In genomic region chr17:42699415-42699740, GRCh38 we compare ENCODE assay signal across 12 cellular contexts. TPM values are rescaled to one million over a fixed set of nuclear protein-coding genes. Genes with fewer than 3 reads are reported as not detected.
"Had no signal": no experiment of that assay in that cellular context is flagged by ENCODE, and none has a peak within 500 bp of the region (broad histone marks: within the 10 kb centered on the region; RNA-seq: fewer than 3 reads in every experiment).

No MANE protein-coding gene starts in this region.

- ATAC-seq: activated CD8-positive, alpha-beta memory T cell treated with anti-CD3 and anti-CD28 coated beads, Interleukin-2, amount 10 ng/mL, durations not matched to agents 7 days and 5 days; activated T-cell treated with anti-CD3 and anti-CD28 coated beads, Interleukin-2, amount 50 U/mL, for 4 hours; foreskin keratinocyte; natural killer cell had no signal

- H3K4me3 Mint-ChIP-seq: activated CD8-positive, alpha-beta memory T cell treated with anti-CD3 and anti-CD28 coated beads, Interleukin-2, amount 10 ng/mL, durations not matched to agents 7 days and 5 days; activated naive CD8-positive, alpha-beta T cell treated with anti-CD3 and anti-CD28 coated beads for 36 hours; activated T-cell treated with anti-CD3 and anti-CD28 coated beads, Interleukin-2, amount 50 U/mL, for 4 hours; natural killer cell had no signal

- H3K27ac Mint-ChIP-seq: activated CD8-positive, alpha-beta memory T cell treated with anti-CD3 and anti-CD28 coated beads, Interleukin-2, amount 10 ng/mL, durations not matched to agents 7 days and 5 days; activated naive CD8-positive, alpha-beta T cell treated with anti-CD3 and anti-CD28 coated beads for 36 hours; natural killer cell had no signal

- H3K27me3 ChIP-seq: foreskin keratinocyte, stomach had no signal

- H3K4me3 ChIP-seq: stomach had no signal

- H3K27me3 Mint-ChIP-seq: activated CD8-positive, alpha-beta memory T cell treated with anti-CD3 and anti-CD28 coated beads, Interleukin-2, amount 10 ng/mL, durations not matched to agents 7 days and 5 days; activated naive CD8-positive, alpha-beta T cell treated with anti-CD3 and anti-CD28 coated beads for 36 hours had no signal

- H3K9me3 ChIP-seq: stomach had no signal

- H3K9me3 Mint-ChIP-seq: activated naive CD8-positive, alpha-beta T cell treated with anti-CD3 and anti-CD28 coated beads for 36 hours; activated T-cell treated with anti-CD3 and anti-CD28 coated beads, Interleukin-2, amount 50 U/mL, for 4 hours; natural killer cell had no signal

- H3K4me1 ChIP-seq: foreskin keratinocyte had no signal

- H3K27ac ChIP-seq: foreskin keratinocyte had no signal

- DNase-seq: activated CD4-positive, alpha-beta T cell treated with anti-CD3 and anti-CD28 coated beads, Interleukin-2, amount 50 U/mL, for 48 hours; activated CD4-positive, CD25-positive, alpha-beta regulatory T cell treated with anti-CD3 and anti-CD28 coated beads, Interleukin-2, amount 50 U/mL, for 72 hours; activated CD8-positive, alpha-beta memory T cell treated with anti-CD3 and anti-CD28 coated beads, Interleukin-2, amount 10 ng/mL, durations not matched to agents 7 days and 5 days; activated effector memory CD4-positive, alpha-beta T cell treated with anti-CD3 and anti-CD28 coated beads, Interleukin-2, amount 50 U/mL, for 16 hours; activated naive CD8-positive, alpha-beta T cell treated with anti-CD3 and anti-CD28 coated beads for 36 hours; activated T-cell treated with anti-CD3 and anti-CD28 coated beads, Interleukin-2, amount 50 U/mL, for 4 hours; foreskin keratinocyte; natural killer cell; stimulated activated CD4-positive, alpha-beta T cell treated with anti-CD3 and anti-CD28 coated beads, Interleukin-4, amount 100 ng/mL, for 4 hours; stomach; SW 1271 had no signal

RNA-seq across cellular contexts. Expression of gene CCR10, which starts 17.7 kb away (rescaled TPM):
- total RNA-seq: bronchial epithelial cell had no signal
